In genomic region chr16:51418258-51418657, GRCh38 we compare ENCODE assay signal across 1 cellular context.
TF ChIP-seq lines count a peak whose summit lies in the region.

No MANE protein-coding gene starts in this region.

TF ChIP-seq in GM23338, 12 proteins besides CTCF, POLR2A, EP300 and RAD21 (continued from another document):
- TF ChIP-seq ETS1 (IDR thresholded peaks at IDR 0.05), result no peak
- no peak for TF ChIP-seq ZNF114 (CRISPR knock-in tag; IDR thresholded peaks at IDR 0.05)
- no peak for TF ChIP-seq POLR2AphosphoS5 (IDR thresholded peaks at IDR 0.05; ENCODE audit: low read depth)
- TF ChIP-seq CREB1 (CRISPR knock-in tag; IDR thresholded peaks at IDR 0.05; ENCODE audit: low read depth), result no peak
- no peak for TF ChIP-seq EZH2phosphoT487 (IDR thresholded peaks at IDR 0.05; ENCODE audit: unreplicated experiment)
- TF ChIP-seq ZNF462 (CRISPR knock-in tag; IDR thresholded peaks at IDR 0.05), result no peak
- no peak for TF ChIP-seq EZH2 (IDR thresholded peaks at IDR 0.05; ENCODE audit: low read depth, unreplicated experiment)
- TF ChIP-seq REST (IDR thresholded peaks at IDR 0.05; ENCODE audit: unreplicated experiment), result no peak
